In the genomic region with DNA sequence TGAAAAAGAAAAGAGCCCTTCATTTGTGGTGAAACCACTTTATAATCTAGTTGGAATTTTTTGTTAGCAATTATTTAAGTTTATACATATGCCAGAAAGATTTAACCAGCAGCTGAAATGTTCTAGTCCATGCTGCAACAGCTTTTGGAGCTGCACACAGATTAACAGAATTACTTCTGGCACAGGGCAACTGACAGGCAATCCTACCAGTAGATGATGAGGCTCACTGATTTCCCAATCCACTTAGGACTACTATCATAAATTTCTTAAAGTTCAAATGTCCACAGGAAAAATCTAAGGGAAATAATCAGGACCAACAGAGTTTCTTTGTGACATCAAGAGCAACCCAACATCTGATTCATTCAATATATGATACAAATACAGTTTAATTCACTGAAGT, we compare ENCODE assay signal across 19 cellular contexts.
DNase-seq lines count a peak whose midpoint lies in the region; ATAC-seq and TF ChIP-seq lines count a peak whose summit lies in the region.
"Had no signal": no experiment of that assay in that cellular context is flagged by ENCODE, and none has a peak within 500 bp of the region (broad histone marks: within the 10 kb centered on the region; RNA-seq: fewer than 3 reads in every experiment).

No MANE protein-coding gene starts in this region.

- CTCF ChIA-PET in activated CD4-positive, alpha-beta memory T cell treated with anti-CD3 and anti-CD28 coated beads for 36 hours (lab: Charles Lee), result no interaction called here

- H3K79me1 ChIP-seq in mesendoderm (ENCODE audit: low read length), result no peaks in the 10 kb centered on the region

- H3K36me3 ChIP-seq in GM23248 (ENCODE audit: low read depth) (no peaks in the 10 kb centered on the region), esophagus squamous epithelium (no peaks in the 10 kb centered on the region), mesendoderm (ENCODE audit: control insufficient read depth, insufficient read depth, low read length) (no peaks in the 10 kb centered on the region)
- H3K36me3 ChIP-seq: Peyer's patch, SJSA1 had no signal

- H3K4me2 ChIP-seq in GM23248 (ENCODE audit: unreplicated experiment) (no peak overlapping the region), mesendoderm (ENCODE audit: low read length) (no peak overlapping the region)

- peak; percentile 26 for DNase-seq in GM23248
- DNase-seq in esophagus squamous epithelium (lab: John Stamatoyannopoulos, UW), result no peak
- DNase-seq in left cardiac atrium, result no peak
- DNase-seq in sciatic nerve (ENCODE audit: low spot score), result no peak
- DNase-seq in activated CD4-positive, alpha-beta memory T cell treated with anti-CD3 and anti-CD28 coated beads for 36 hours, result no peak
- DNase-seq in activated naive CD4-positive, alpha-beta T cell treated with Interleukin-2 at 50 U/mL for 16 hours, result no peak
- DNase-seq in mesendoderm, result no peak
- DNase-seq: H9, HFFc6, Kasumi-1, NCI-H1694, NCI-H2081, NCI-H2171 treated with DMSO at 0.1 percent for 48 hours, NCI-H524 treated with DMSO at 0.1 percent for 48 hours, NCI-H82, Peyer's patch had no signal

- no peak overlapping the region for H4K5ac ChIP-seq in mesendoderm (ENCODE audit: low read length)

- H3K9me3 Mint-ChIP-seq in activated CD4-positive, alpha-beta memory T cell treated with anti-CD3 and anti-CD28 coated beads for 36 hours, result peaks cover 38% of the 10 kb centered on the region

- no peak overlapping the region for H2BK120ac ChIP-seq in mesendoderm (ENCODE audit: low read depth, low read length)

- H3K27me3 Mint-ChIP-seq in activated CD4-positive, alpha-beta memory T cell treated with anti-CD3 and anti-CD28 coated beads for 36 hours, result no peaks in the 10 kb centered on the region
- H3K27me3 Mint-ChIP-seq: B cell had no signal

- POLR2A ChIA-PET in activated CD4-positive, alpha-beta memory T cell treated with anti-CD3 and anti-CD28 coated beads for 36 hours (lab: Charles Lee), result no interaction called here

- H3K9me3 ChIP-seq in GM23248 (ENCODE audit: low read depth) (no peaks in the 10 kb centered on the region), esophagus squamous epithelium (peaks cover 0 to 11% (median 9%) of the 10 kb centered on the region in 3 donors)
- H3K9me3 ChIP-seq: Peyer's patch, SJSA1 had no signal

- no peak overlapping the region for H3K56ac ChIP-seq in mesendoderm (ENCODE audit: low read length)

- no peak overlapping the region for H4K8ac ChIP-seq in mesendoderm (ENCODE audit: low read depth, low read length)

- no peaks in the 10 kb centered on the region for H4K20me1 ChIP-seq in GM23248 (ENCODE audit: insufficient read depth)

- no peak overlapping the region for H3K18ac ChIP-seq in mesendoderm (ENCODE audit: low read length)

- H3K23ac ChIP-seq in mesendoderm (ENCODE audit: low read length), result no peak overlapping the region

- H3K36me3 Mint-ChIP-seq in activated CD4-positive, alpha-beta memory T cell treated with anti-CD3 and anti-CD28 coated beads for 36 hours, result peaks cover 25% of the 10 kb centered on the region

- ATAC-seq in left cardiac atrium (peak; percentile 42 to 61), sciatic nerve (peak; percentile 75)
- ATAC-seq: GM12878 had no signal

- peaks cover 3% of the 10 kb centered on the region for H3K4me1 ChIP-seq in GM23248 (ENCODE audit: insufficient read depth)
- H3K4me1 ChIP-seq in esophagus squamous epithelium, result peaks cover 0 to 45% (median 3%) of the 10 kb centered on the region in 3 donors
- H3K4me1 ChIP-seq in mesendoderm (ENCODE audit: control insufficient read depth, low read depth, low read length), result no peaks in the 10 kb centered on the region
- H3K4me1 ChIP-seq: Peyer's patch, SJSA1 had no signal

- no peaks in the 10 kb centered on the region for H3K27me3 ChIP-seq in GM23248 (replicated peaks; ENCODE audit: insufficient read depth)
- no peaks in the 10 kb centered on the region for H3K27me3 ChIP-seq in esophagus squamous epithelium
- no peaks in the 10 kb centered on the region for H3K27me3 ChIP-seq in mesendoderm (ENCODE audit: insufficient read depth, low read length, poor library complexity)
- H3K27me3 ChIP-seq: Peyer's patch, SJSA1 had no signal

- H3K4ac ChIP-seq in mesendoderm (ENCODE audit: low read depth, low read length), result no peak overlapping the region

- no peak overlapping the region for H3K27ac Mint-ChIP-seq in activated CD4-positive, alpha-beta memory T cell treated with anti-CD3 and anti-CD28 coated beads for 36 hours
- H3K27ac Mint-ChIP-seq: B cell, H9, HFFc6 had no signal

- TF ChIP-seq POLR2A in esophagus squamous epithelium (IDR thresholded peaks at IDR 0.05), result no peak

- no peak overlapping the region for H2AK5ac ChIP-seq in mesendoderm (ENCODE audit: low read length)

- peaks cover 18% of the 10 kb centered on the region for H3K4me1 Mint-ChIP-seq in activated CD4-positive, alpha-beta memory T cell treated with anti-CD3 and anti-CD28 coated beads for 36 hours (ENCODE audit: low read depth)

- no peak overlapping the region for H3K9ac ChIP-seq in GM23248
- H3K9ac ChIP-seq in mesendoderm (ENCODE audit: low read length), result no peak overlapping the region

- intact Hi-C loops in esophagus squamous epithelium (cut with DNase I), result no loop called here
- intact Hi-C loops in left cardiac atrium (cut with DNase I), result no loop called here
- intact Hi-C loops in sciatic nerve (cut with DNase I), result no loop called here
- intact Hi-C loops in activated CD4-positive, alpha-beta memory T cell treated with anti-CD3 and anti-CD28 coated beads for 36 hours (cut with micrococcal nuclease), result no loop called here

- H3K9me2 ChIP-seq in GM23248 (ENCODE audit: insufficient read depth), result no peaks in the 10 kb centered on the region

- peaks cover 9% of the 10 kb centered on the region; the same call in 1 of the 2 replicates for H3F3A ChIP-seq in GM23248 (ENCODE audit: insufficient read depth)

- H2AFZ ChIP-seq in GM23248, result no peak overlapping the region

- H3K4me3 ChIP-seq in GM23248 (no peak overlapping the region), esophagus squamous epithelium (no peak overlapping the region), mesendoderm (ENCODE audit: low read length) (no peak overlapping the region)
- H3K4me3 ChIP-seq: GM12878, Peyer's patch, SJSA1 had no signal

- H3K4me3 Mint-ChIP-seq in activated CD4-positive, alpha-beta memory T cell treated with anti-CD3 and anti-CD28 coated beads for 36 hours, result no peak overlapping the region
- H3K4me3 Mint-ChIP-seq: B cell, H9, HFFc6 had no signal

- H3K79me2 ChIP-seq in GM23248 (ENCODE audit: insufficient read depth) (no peaks in the 10 kb centered on the region), mesendoderm (ENCODE audit: control insufficient read depth, insufficient read depth, low read length) (no peaks in the 10 kb centered on the region)

- no peak overlapping the region for H3K27ac ChIP-seq in GM23248
- peak overlapping the region in 3 of 4 donors; percentile 47 to 60 (median 49) for H3K27ac ChIP-seq in esophagus squamous epithelium
- H3K27ac ChIP-seq in mesendoderm (ENCODE audit: low read depth, low read length), result no peak overlapping the region
- H3K27ac ChIP-seq: Peyer's patch, SJSA1 had no signal

- in situ Hi-C loops in GM23248 (cut with MboI), result no loop called here

- TF ChIP-seq CTCF in esophagus squamous epithelium (IDR thresholded peaks at IDR 0.05), result no peak

- no peak overlapping the region for H2BK5ac ChIP-seq in mesendoderm (ENCODE audit: low read length)

- H2BK15ac ChIP-seq in mesendoderm (replicated peaks; ENCODE audit: low read depth), result no peak overlapping the region

Comparison
In these comparisons a context has a peak if more than half of its experiments do, and no peak if none do; other contexts are left out.
1. H3K27ac ChIP-seq: peak in esophagus squamous epithelium (3 of 4); none in GM23248 (single experiment) and mesendoderm (single experiment).